14 cellular contexts compared by ENCODE assay signal in the genomic region with DNA sequence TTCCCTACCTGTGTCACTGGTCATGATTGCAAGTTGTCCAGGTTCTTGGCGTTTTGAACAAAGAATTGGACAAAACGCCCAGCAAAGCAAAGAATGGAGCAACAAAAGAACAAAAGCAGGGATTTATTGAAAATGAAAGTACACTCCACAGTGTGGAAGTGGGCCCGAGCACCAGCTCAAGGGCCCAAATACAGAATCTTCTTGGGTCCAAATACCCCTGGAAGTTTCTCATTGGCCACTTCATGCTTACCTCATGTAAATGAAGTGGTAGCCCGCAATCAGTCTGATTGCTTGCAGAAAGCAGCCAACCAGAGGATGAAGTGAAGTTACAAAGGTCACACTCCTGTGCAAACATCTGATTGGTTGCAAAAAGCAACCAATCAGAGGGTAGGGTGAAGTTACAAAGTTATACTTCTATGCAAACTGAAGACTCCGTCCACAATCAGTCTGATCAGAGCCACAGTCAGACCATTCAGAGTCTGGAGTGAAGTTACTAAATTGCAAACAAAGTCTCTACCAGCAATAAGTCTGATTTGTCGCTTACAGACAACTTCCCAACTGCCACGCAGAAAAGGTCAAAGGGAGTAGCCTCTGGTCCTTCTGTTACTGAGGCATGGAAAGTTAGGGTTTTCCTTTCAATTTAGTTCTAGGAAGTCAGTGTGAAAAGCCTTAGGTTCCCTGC. TPM values are rescaled to one million over a fixed set of nuclear protein-coding genes. Genes with fewer than 3 reads are reported as not detected.
A peak's percentile ranks its signal among the peaks of the same experiment; 100 is the strongest.
DNase-seq lines count a peak whose midpoint lies in the region; ATAC-seq, FAIRE-seq and TF ChIP-seq lines count a peak whose summit lies in the region.
"Had no signal": no experiment of that assay in that cellular context is flagged by ENCODE, and none has a peak within 500 bp of the region (broad histone marks: within the 10 kb centered on the region; RNA-seq: fewer than 3 reads in every experiment).

No MANE protein-coding gene starts in this region.

- peak; percentile 99 for FAIRE-seq in A204.1 (lab: Jason Lieb, UNC)
- FAIRE-seq: urothelium cell line had no signal

- no peaks in the 10 kb centered on the region for H4K20me1 ChIP-seq in PC-3 (ENCODE audit: low read length)

- H3K9me3 ChIP-seq in PC-3 (ENCODE audit: low read length) (no peaks in the 10 kb centered on the region), gastroesophageal sphincter (peaks cover 0 to 8% (median 0%) of the 10 kb centered on the region in 3 donors), trophoblast cell (ENCODE audit: insufficient read depth, low read depth, low read length) (peaks cover 2% of the 10 kb centered on the region)
- H3K9me3 ChIP-seq: spleen had no signal

- POLR2A ChIA-PET in PC-3 (lab: Charles Lee; ENCODE audit: unreplicated experiment), result interaction anchor here (0.6 to 0.7 kb wide), 2 partner anchors 45 to 71 kb away, joined by 3 to 8 read pairs; no protein-coding TSS in a partner anchor

- DNase-seq in PC-3, result no peak
- no peak for DNase-seq in trophoblast cell
- no peak for DNase-seq in NCI-H774 (lab: John Stamatoyannopoulos, UW)
- DNase-seq in SIG-M5 treated with dmso at 0.1 percent for 504 hours (lab: John Stamatoyannopoulos, UW; ENCODE audit: unreplicated experiment), result no peak
- no peak for DNase-seq in ecto neural progenitor cell (ENCODE audit: low spot score)
- DNase-seq in SKM-1 treated with dmso at 0.1 percent for 144 hours (lab: John Stamatoyannopoulos, UW; ENCODE audit: unreplicated experiment), result no peak
- DNase-seq: activated CD4-positive, alpha-beta T cell treated with anti-CD3 and anti-CD28 coated beads, Interleukin-2, amount 50 U/mL, for 48 hours; erythroblast; KBM-7; spleen; T-helper 17 cell had no signal

- no peak for TF ChIP-seq POLR2A in gastroesophageal sphincter (IDR thresholded peaks at IDR 0.05)

- H3K18ac ChIP-seq in trophoblast cell (ENCODE audit: low read length), result no peak overlapping the region

- H3K36me3 ChIP-seq in PC-3 (ENCODE audit: low read depth, low read length) (no peaks in the 10 kb centered on the region), gastroesophageal sphincter (no peaks in the 10 kb centered on the region), trophoblast cell (ENCODE audit: control insufficient read depth in 1 of 2, insufficient read depth in 2 of 2, low read length in 2 of 2) (no peaks in the 10 kb centered on the region)
- H3K36me3 ChIP-seq: spleen had no signal

- H2BK5ac ChIP-seq in trophoblast cell (ENCODE audit: low read depth, low read length, poor library complexity), result peak overlapping the region; percentile 78

- WGBS in gastroesophageal sphincter (ENCODE audit: low coverage in 1 of 2), 2 donors, result 82 to 84% methylated on average over 5 to 7 of the region's 7 CpGs
- no CpG with 5 or more reads among the region's 7 CpGs for WGBS in trophoblast cell (ENCODE audit: extremely low coverage, insufficient coverage, insufficient read length)

- H3K4ac ChIP-seq in trophoblast cell (ENCODE audit: low read depth, low read length), result no peak overlapping the region

- peak overlapping the region; percentile 18 for H2AK5ac ChIP-seq in trophoblast cell (ENCODE audit: low read length)

- H3K27ac ChIP-seq in PC-3 (ENCODE audit: low read length) (peak overlapping the region; percentile 99), gastroesophageal sphincter (peak overlapping the region in 3 of 4 donors; percentile 62 to 88 (median 64)), trophoblast cell (ENCODE audit: low read depth, low read length) (peak overlapping the region; percentile 95)

- peak overlapping the region; percentile 75 for H3K4me2 ChIP-seq in PC-3 (ENCODE audit: low read length)
- no peak overlapping the region for H3K4me2 ChIP-seq in trophoblast cell (ENCODE audit: low read length)

- BruUV-seq in PC-3 (replicated peaks; lab: Mats Ljungman, UMichigan), result no TSS peak

- H2BK120ac ChIP-seq in trophoblast cell (ENCODE audit: insufficient read depth, low read length, poor library complexity), result peak overlapping the region; percentile 46

- no peaks in the 10 kb centered on the region for H3K27me3 ChIP-seq in PC-3 (ENCODE audit: low read length)
- no peaks in the 10 kb centered on the region for H3K27me3 ChIP-seq in gastroesophageal sphincter
- H3K27me3 ChIP-seq in trophoblast cell (ENCODE audit: insufficient read depth, low read length), result no peaks in the 10 kb centered on the region
- H3K27me3 ChIP-seq: spleen had no signal

- H3K9ac ChIP-seq in PC-3 (ENCODE audit: low read length) (peak overlapping the region; percentile 95), trophoblast cell (ENCODE audit: low read length) (no peak overlapping the region)

- intact Hi-C loops in PC-3 (cut with micrococcal nuclease), result loop anchor here (2.0 to 5.0 kb wide), 2 partner anchors 195 to 263 kb away; no protein-coding TSS in a partner anchor

- H3K4me3 ChIP-seq in PC-3 (ENCODE audit: low read length), result peak overlapping the region; percentile 25; the same call in 1 of the 2 replicates
- H3K4me3 ChIP-seq in gastroesophageal sphincter, result no peak overlapping the region
- no peak overlapping the region for H3K4me3 ChIP-seq in trophoblast cell (ENCODE audit: low read depth, low read length)
- H3K4me3 ChIP-seq: spleen had no signal

- no peak overlapping the region for H4K8ac ChIP-seq in trophoblast cell (ENCODE audit: low read depth, low read length)

- ATAC-seq in PC-3 (no peak), gastroesophageal sphincter (no peak)
- ATAC-seq: T-helper 17 cell had no signal

- peak overlapping the region; percentile 68 for H2BK12ac ChIP-seq in trophoblast cell (ENCODE audit: low read length)

- no peak overlapping the region for H3K14ac ChIP-seq in trophoblast cell (ENCODE audit: low read length)

- H3K4me1 ChIP-seq in PC-3 (ENCODE audit: insufficient read depth, low read length) (peaks cover 82% of the 10 kb centered on the region), gastroesophageal sphincter (peaks cover 8 to 30% (median 16%) of the 10 kb centered on the region in 3 donors), trophoblast cell (ENCODE audit: control insufficient read depth in 1 of 2, insufficient read depth in 2 of 2, low read length in 2 of 2) (peaks cover 11 to 27% of the 10 kb centered on the region in 2 experiments)

- peaks cover 12% of the 10 kb centered on the region for H3K79me1 ChIP-seq in trophoblast cell (ENCODE audit: low read length)

- H4K12ac ChIP-seq in trophoblast cell (ENCODE audit: low read depth, low read length), result no peak overlapping the region

- no peak for TF ChIP-seq EP300 in gastroesophageal sphincter (IDR thresholded peaks at IDR 0.05)

- H3K9me2 ChIP-seq in PC-3 (replicated peaks; ENCODE audit: low read length), result no peaks in the 10 kb centered on the region

- no peak overlapping the region for H3K23ac ChIP-seq in trophoblast cell (ENCODE audit: low read length)

- H2AFZ ChIP-seq in PC-3 (ENCODE audit: low read length), result no peak overlapping the region
- H2AFZ ChIP-seq in trophoblast cell (ENCODE audit: insufficient read depth, low read length, poor library complexity), result no peak overlapping the region

- CTCF ChIA-PET in PC-3 (lab: Charles Lee), result interaction anchor here (0.5 kb wide), 1 partner anchor 61 kb away, joined by 3 read pairs; no protein-coding TSS in a partner anchor

- TF ChIP-seq CTCF in PC-3 (conservative IDR thresholded peaks at IDR 0.05; ENCODE audit: low read depth, low read length) (no peak), gastroesophageal sphincter (IDR thresholded peaks at IDR 0.05) (no peak)

- peak overlapping the region; percentile 48 for H4K91ac ChIP-seq in trophoblast cell (ENCODE audit: low read depth, low read length)

- H3K79me2 ChIP-seq in PC-3 (ENCODE audit: low read length), result no peaks in the 10 kb centered on the region
- no peaks in the 10 kb centered on the region for H3K79me2 ChIP-seq in trophoblast cell (ENCODE audit: control insufficient read depth, insufficient read depth, low read length, poor library complexity)

- H3F3A ChIP-seq in PC-3 (ENCODE audit: low read length, unreplicated experiment), result peaks cover 24% of the 10 kb centered on the region

RNA-seq across cellular contexts. Expression of a gene that starts 8.3 kb away (rescaled TPM):
- total RNA-seq in PC-3 (2014; rRNA removed), result 408 and 535 TPM in 2 replicates
- 100 to 1,000 TPM in 1 of 4 donors, 10 to 100 TPM in 3; 20.9 to 128 (median 71.9) TPM for total RNA-seq in gastroesophageal sphincter
- polyA plus RNA-seq in trophoblast cell (2013), result 1.8 and 2.2 TPM in 2 replicates

RNA-seq across cellular contexts. Expression of a gene that starts 52.3 kb away (rescaled TPM):
- 0.06 and 0.40 TPM in 2 replicates for total RNA-seq in PC-3 (2014; rRNA removed)
- 10 to 100 TPM in 1 of 4 donors, 1 to 10 TPM in 3; 1.7 to 10.2 (median 7.1) TPM for total RNA-seq in gastroesophageal sphincter
- 0.17 and 0.23 TPM in 2 replicates for polyA plus RNA-seq in trophoblast cell (2013)
- total RNA-seq: T-helper 17 cell had no signal
